8 cellular contexts compared by ENCODE assay signal in the genomic region with DNA sequence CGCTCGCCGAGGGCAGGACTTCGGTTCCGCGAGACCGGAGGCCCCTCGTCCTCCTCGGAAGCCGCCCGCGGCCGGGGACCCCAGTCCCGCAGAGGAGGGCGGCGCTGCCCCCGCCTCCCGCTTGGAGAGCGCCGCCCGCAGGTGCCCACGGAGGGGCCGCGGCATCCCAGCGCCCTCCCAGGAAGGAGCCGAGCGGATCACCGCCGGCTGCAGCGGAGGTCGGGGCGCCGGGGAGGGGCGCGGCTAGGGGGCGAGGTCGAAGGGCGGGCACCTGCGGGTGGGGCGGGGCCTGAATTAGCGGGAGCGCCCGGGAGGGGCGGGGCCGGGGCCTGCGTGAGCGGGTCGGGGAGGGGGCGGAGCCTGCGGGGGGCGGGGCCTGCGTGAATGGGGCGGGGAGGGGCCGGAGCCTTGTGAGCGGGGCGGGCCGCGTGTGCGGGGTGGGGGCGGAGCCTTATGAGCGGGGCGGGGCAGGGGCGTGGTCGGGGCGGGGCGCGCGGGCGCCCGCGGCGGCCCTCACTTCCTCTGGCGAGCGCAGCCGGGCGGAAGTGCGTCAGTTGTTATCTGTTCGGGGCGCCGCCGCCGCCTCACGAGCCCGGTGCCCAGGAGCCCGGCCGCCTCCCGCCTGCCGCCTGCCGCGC. TPM values are rescaled to one million over a fixed set of nuclear protein-coding genes. Genes with fewer than 3 reads are reported as not detected.
DNase-seq lines count a peak whose midpoint lies in the region; ATAC-seq and TF ChIP-seq lines count a peak whose summit lies in the region.

Gene FBRSL1 (plus strand): TSS at position 550 of the 638 bp plus-strand sequence.

- H3K36me3 Mint-ChIP-seq in neural crest cell (ENCODE audit: low read depth) = no peaks in the 10 kb centered on the region
- peaks cover 5% of the 10 kb centered on the region for H3K36me3 Mint-ChIP-seq in stimulated activated naive CD8-positive, alpha-beta T cell treated with anti-CD3 and anti-CD28 coated beads, Interleukin-15, Interleukin-2, amounts not matched to agents 100 ng/mL and 50 ng/mL, for 24 hours (ENCODE audit: low read depth)

- TF ChIP-seq CTCF in DND-41 (IDR thresholded peaks at IDR 0.05; ENCODE audit: borderline replicate concordance, extremely low read depth, low read length, poor library complexity, severe bottlenecking) (peak; percentile 15), foreskin fibroblast (IDR thresholded peaks at IDR 0.05; ENCODE audit: low read depth, low read length) (no peak), neural crest cell (conservative IDR thresholded peaks at IDR 0.05) (no peak)

- no peaks in the 10 kb centered on the region for H3K9me3 Mint-ChIP-seq in neural crest cell
- H3K9me3 Mint-ChIP-seq in stimulated activated naive CD8-positive, alpha-beta T cell treated with anti-CD3 and anti-CD28 coated beads, Interleukin-15, Interleukin-2, amounts not matched to agents 100 ng/mL and 50 ng/mL, for 24 hours = no peaks in the 10 kb centered on the region

- peak within 1 kb of the TSS; percentile 89 for H3K4me3 Mint-ChIP-seq in neural crest cell
- peak within 1 kb of the TSS; percentile 88 for H3K4me3 Mint-ChIP-seq in stimulated activated naive CD8-positive, alpha-beta T cell treated with anti-CD3 and anti-CD28 coated beads, Interleukin-15, Interleukin-2, amounts not matched to agents 100 ng/mL and 50 ng/mL, for 24 hours

- peaks cover 23% of the 10 kb centered on the region for H3K4me1 Mint-ChIP-seq in neural crest cell
- H3K4me1 Mint-ChIP-seq in stimulated activated naive CD8-positive, alpha-beta T cell treated with anti-CD3 and anti-CD28 coated beads, Interleukin-15, Interleukin-2, amounts not matched to agents 100 ng/mL and 50 ng/mL, for 24 hours (ENCODE audit: low read depth) = peaks cover 63% of the 10 kb centered on the region

- peak within 1 kb of the TSS; percentile 44 for H3K27ac ChIP-seq in DND-41 (ENCODE audit: low read length)

- H3K27ac Mint-ChIP-seq in neural crest cell (ENCODE audit: unreplicated experiment) = no peak within 1 kb of the TSS
- peak within 1 kb of the TSS; percentile 86 for H3K27ac Mint-ChIP-seq in stimulated activated naive CD8-positive, alpha-beta T cell treated with anti-CD3 and anti-CD28 coated beads, Interleukin-15, Interleukin-2, amounts not matched to agents 100 ng/mL and 50 ng/mL, for 24 hours

- peak; percentile 79 for ATAC-seq in DND-41 (ENCODE audit: insufficient read depth, low read depth)

- H3K4me2 ChIP-seq in DND-41 (ENCODE audit: insufficient read depth, low read length) = peak within 1 kb of the TSS; percentile 96

- peak within 1 kb of the TSS; percentile 38 to 68 for H3K4me3 ChIP-seq in DND-41 (ENCODE audit: low read depth in 1 of 2, low read length in 2 of 2)
- peak within 1 kb of the TSS; percentile 52 for H3K4me3 ChIP-seq in H7 (ENCODE audit: insufficient read depth, low read depth, low read length)
- peak within 1 kb of the TSS; percentile 84 for H3K4me3 ChIP-seq in MG63
- peak within 1 kb of the TSS; percentile 69 to 70 for H3K4me3 ChIP-seq in foreskin fibroblast (ENCODE audit: low read depth in 1 of 2, low read length in 2 of 2)

- peak within 1 kb of the TSS; percentile 72 for H2AFZ ChIP-seq in DND-41 (ENCODE audit: low read depth, low read length)

- DNase-seq in DND-41 = peak; percentile 91
- DNase-seq in H7 = peak; percentile 100
- peak; percentile 88 for DNase-seq in MG63
- peak; percentile 60 for DNase-seq in SHP77 treated with DMSO at 0.1 percent for 48 hours (lab: John Stamatoyannopoulos, UW)
- peak; percentile 96 for DNase-seq in activated gamma-delta T cell (lab: John Stamatoyannopoulos, UW)
- peak; percentile 79 to 94 for DNase-seq in foreskin fibroblast
- peak; percentile 78 for DNase-seq in neural crest cell (ENCODE audit: low read depth, low spot score)

- H3K9me3 ChIP-seq in DND-41 (ENCODE audit: insufficient read depth, low read length, severe bottlenecking) (no peaks in the 10 kb centered on the region), MG63 (no peaks in the 10 kb centered on the region)

- H4K20me1 ChIP-seq in DND-41 (ENCODE audit: insufficient read depth, low read length) = peaks cover 41% of the 10 kb centered on the region

- peaks cover 24% of the 10 kb centered on the region for H3K27me3 Mint-ChIP-seq in neural crest cell (ENCODE audit: low read depth)
- H3K27me3 Mint-ChIP-seq in stimulated activated naive CD8-positive, alpha-beta T cell treated with anti-CD3 and anti-CD28 coated beads, Interleukin-15, Interleukin-2, amounts not matched to agents 100 ng/mL and 50 ng/mL, for 24 hours = no peaks in the 10 kb centered on the region

- no peaks in the 10 kb centered on the region for H3K27me3 ChIP-seq in DND-41 (ENCODE audit: insufficient read depth, low read length, poor library complexity)
- peaks cover 47% of the 10 kb centered on the region for H3K27me3 ChIP-seq in H7 (ENCODE audit: control insufficient read depth, insufficient read depth, low read length)
- no peaks in the 10 kb centered on the region for H3K27me3 ChIP-seq in MG63

- H3K79me2 ChIP-seq in DND-41 (ENCODE audit: insufficient read depth, low read length) = peaks cover 44% of the 10 kb centered on the region

- H3K36me3 ChIP-seq in DND-41 (ENCODE audit: insufficient read depth, low read length) (peaks cover 10% of the 10 kb centered on the region; the same call in 1 of the 2 replicates), H7 (replicated peaks; ENCODE audit: control insufficient read depth, insufficient read depth, low read length) (no peaks in the 10 kb centered on the region), MG63 (peaks cover 10% of the 10 kb centered on the region)

- peaks cover 46% of the 10 kb centered on the region for H3K4me1 ChIP-seq in DND-41 (ENCODE audit: insufficient read depth, low read length)

- H3K9ac ChIP-seq in DND-41 (ENCODE audit: low read depth, low read length) = peak within 1 kb of the TSS; percentile 73

RNA-seq across cellular contexts. Expression of gene FBRSL1, which starts in this region (rescaled TPM):
- 17.5 and 26.6 TPM in 2 replicates for total RNA-seq in H7 (2014; rRNA removed; shearing (Covaris generic))
- 10.7 and 12.7 TPM in 2 replicates for total RNA-seq in MG63 (2014; rRNA removed; shearing (Covaris generic); ENCODE audit: low replicate concordance)
- 118 and 121 TPM in 2 replicates for total RNA-seq in neural crest cell

Comparison
In these comparisons a context has a peak if more than half of its experiments do, and no peak if none do; other contexts are left out.
1. Peak in every context shown above with its lines: DNase-seq, ATAC-seq, H3K4me3 ChIP-seq and H3K27ac ChIP-seq.